1 cellular context compared by ENCODE assay signal in the genomic region with DNA sequence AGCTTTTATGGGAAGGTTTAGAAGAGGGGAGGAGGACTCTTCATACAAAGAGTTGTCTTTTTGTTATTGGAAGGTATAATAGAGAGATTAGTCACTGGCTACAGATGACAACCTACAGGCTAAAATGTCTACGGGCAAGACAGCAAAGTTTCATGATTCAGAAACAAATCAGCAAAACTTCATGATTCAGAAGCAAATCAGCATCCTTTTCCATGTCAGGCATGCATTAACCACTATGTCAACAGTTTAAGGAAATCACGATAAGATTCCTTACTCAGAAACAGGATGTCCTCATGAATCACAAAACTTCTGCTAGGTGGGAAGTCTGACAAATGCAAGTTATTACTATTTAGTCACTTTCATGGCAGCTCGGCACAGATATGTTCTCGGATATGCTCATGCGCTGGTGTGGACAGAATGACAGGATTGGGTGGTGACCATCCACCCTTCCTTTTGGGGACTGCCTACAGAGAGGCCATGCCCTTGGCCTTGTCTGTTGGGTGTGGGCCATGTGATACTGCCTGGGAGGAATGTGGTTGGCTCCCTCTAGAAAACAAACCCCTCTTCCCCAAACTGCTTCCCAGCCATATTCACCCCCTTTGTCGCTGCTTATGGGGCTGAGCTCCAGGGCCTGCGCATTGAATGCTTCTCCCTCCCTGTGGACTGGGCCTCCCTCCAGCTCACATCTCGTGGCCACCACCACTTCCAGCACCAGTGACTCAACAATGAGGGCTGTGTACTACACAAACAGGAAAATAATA.
A peak's percentile ranks its signal among the peaks of the same experiment; 100 is the strongest.
TF ChIP-seq lines count a peak whose summit lies in the region.

No MANE protein-coding gene starts in this region.

TF ChIP-seq in HepG2, 621 proteins besides CTCF, POLR2A, EP300 and RAD21 (continued from another document and continues in another):
- TF ChIP-seq, protein P1, sequence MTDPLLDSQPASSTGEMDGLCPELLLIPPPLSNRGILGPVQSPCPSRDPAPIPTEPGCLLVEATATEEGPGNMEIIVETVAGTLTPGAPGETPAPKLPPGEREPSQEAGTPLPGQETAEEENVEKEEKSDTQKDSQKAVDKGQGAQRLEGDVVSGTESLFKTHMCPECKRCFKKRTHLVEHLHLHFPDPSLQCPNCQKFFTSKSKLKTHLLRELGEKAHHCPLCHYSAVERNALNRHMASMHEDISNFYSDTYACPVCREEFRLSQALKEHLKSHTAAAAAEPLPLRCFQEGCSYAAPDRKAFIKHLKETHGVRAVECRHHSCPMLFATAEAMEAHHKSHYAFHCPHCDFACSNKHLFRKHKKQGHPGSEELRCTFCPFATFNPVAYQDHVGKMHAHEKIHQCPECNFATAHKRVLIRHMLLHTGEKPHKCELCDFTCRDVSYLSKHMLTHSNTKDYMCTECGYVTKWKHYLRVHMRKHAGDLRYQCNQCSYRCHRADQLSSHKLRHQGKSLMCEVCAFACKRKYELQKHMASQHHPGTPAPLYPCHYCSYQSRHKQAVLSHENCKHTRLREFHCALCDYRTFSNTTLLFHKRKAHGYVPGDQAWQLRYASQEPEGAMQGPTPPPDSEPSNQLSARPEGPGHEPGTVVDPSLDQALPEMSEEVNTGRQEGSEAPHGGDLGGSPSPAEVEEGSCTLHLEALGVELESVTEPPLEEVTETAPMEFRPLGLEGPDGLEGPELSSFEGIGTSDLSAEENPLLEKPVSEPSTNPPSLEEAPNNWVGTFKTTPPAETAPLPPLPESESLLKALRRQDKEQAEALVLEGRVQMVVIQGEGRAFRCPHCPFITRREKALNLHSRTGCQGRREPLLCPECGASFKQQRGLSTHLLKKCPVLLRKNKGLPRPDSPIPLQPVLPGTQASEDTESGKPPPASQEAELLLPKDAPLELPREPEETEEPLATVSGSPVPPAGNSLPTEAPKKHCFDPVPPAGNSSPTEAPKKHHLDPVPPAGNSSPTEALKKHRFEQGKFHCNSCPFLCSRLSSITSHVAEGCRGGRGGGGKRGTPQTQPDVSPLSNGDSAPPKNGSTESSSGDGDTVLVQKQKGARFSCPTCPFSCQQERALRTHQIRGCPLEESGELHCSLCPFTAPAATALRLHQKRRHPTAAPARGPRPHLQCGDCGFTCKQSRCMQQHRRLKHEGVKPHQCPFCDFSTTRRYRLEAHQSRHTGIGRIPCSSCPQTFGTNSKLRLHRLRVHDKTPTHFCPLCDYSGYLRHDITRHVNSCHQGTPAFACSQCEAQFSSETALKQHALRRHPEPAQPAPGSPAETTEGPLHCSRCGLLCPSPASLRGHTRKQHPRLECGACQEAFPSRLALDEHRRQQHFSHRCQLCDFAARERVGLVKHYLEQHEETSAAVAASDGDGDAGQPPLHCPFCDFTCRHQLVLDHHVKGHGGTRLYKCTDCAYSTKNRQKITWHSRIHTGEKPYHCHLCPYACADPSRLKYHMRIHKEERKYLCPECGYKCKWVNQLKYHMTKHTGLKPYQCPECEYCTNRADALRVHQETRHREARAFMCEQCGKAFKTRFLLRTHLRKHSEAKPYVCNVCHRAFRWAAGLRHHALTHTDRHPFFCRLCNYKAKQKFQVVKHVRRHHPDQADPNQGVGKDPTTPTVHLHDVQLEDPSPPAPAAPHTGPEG (CRISPR knock-in tag; IDR thresholded peaks at IDR 0.05) = no peak
- TF ChIP-seq, protein P2, sequence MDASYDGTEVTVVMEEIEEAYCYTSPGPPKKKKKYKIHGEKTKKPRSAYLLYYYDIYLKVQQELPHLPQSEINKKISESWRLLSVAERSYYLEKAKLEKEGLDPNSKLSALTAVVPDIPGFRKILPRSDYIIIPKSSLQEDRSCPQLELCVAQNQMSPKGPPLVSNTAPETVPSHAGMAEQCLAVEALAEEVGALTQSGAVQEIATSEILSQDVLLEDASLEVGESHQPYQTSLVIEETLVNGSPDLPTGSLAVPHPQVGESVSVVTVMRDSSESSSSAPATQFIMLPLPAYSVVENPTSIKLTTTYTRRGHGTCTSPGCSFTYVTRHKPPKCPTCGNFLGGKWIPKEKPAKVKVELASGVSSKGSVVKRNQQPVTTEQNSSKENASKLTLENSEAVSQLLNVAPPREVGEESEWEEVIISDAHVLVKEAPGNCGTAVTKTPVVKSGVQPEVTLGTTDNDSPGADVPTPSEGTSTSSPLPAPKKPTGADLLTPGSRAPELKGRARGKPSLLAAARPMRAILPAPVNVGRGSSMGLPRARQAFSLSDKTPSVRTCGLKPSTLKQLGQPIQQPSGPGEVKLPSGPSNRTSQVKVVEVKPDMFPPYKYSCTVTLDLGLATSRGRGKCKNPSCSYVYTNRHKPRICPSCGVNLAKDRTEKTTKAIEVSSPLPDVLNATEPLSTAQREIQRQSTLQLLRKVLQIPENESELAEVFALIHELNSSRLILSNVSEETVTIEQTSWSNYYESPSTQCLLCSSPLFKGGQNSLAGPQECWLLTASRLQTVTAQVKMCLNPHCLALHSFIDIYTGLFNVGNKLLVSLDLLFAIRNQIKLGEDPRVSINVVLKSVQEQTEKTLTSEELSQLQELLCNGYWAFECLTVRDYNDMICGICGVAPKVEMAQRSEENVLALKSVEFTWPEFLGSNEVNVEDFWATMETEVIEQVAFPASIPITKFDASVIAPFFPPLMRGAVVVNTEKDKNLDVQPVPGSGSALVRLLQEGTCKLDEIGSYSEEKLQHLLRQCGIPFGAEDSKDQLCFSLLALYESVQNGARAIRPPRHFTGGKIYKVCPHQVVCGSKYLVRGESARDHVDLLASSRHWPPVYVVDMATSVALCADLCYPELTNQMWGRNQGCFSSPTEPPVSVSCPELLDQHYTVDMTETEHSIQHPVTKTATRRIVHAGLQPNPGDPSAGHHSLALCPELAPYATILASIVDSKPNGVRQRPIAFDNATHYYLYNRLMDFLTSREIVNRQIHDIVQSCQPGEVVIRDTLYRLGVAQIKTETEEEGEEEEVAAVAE (CRISPR knock-in tag; IDR thresholded peaks at IDR 0.05; ENCODE audit: borderline replicate concordance) = no peak
- no peak for TF ChIP-seq KDM5B (CRISPR knock-in tag; IDR thresholded peaks at IDR 0.05; ENCODE audit: borderline replicate concordance)
- TF ChIP-seq MTA1 (CRISPR knock-in tag; IDR thresholded peaks at IDR 0.05; ENCODE audit: borderline replicate concordance) = peak; percentile 36; the same call in 1 of the 2 replicates
- no peak for TF ChIP-seq KAT7 (CRISPR knock-in tag; IDR thresholded peaks at IDR 0.05; ENCODE audit: borderline replicate concordance)
- TF ChIP-seq ZNF543 (CRISPR knock-in tag; IDR thresholded peaks at IDR 0.05) = no peak
- no peak for TF ChIP-seq ETV6 (CRISPR knock-in tag; conservative IDR thresholded peaks at IDR 0.05)
- no peak for TF ChIP-seq CREB1 (IDR thresholded peaks at IDR 0.05)
- TF ChIP-seq CREB1 (CRISPR knock-in tag; IDR thresholded peaks at IDR 0.05) = peak; percentile 55; the same call in 1 of the 2 replicates
- TF ChIP-seq, protein P3, sequence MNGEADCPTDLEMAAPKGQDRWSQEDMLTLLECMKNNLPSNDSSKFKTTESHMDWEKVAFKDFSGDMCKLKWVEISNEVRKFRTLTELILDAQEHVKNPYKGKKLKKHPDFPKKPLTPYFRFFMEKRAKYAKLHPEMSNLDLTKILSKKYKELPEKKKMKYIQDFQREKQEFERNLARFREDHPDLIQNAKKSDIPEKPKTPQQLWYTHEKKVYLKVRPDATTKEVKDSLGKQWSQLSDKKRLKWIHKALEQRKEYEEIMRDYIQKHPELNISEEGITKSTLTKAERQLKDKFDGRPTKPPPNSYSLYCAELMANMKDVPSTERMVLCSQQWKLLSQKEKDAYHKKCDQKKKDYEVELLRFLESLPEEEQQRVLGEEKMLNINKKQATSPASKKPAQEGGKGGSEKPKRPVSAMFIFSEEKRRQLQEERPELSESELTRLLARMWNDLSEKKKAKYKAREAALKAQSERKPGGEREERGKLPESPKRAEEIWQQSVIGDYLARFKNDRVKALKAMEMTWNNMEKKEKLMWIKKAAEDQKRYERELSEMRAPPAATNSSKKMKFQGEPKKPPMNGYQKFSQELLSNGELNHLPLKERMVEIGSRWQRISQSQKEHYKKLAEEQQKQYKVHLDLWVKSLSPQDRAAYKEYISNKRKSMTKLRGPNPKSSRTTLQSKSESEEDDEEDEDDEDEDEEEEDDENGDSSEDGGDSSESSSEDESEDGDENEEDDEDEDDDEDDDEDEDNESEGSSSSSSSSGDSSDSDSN (CRISPR knock-in tag; IDR thresholded peaks at IDR 0.05) = no peak
- TF ChIP-seq GTF3A (CRISPR knock-in tag; conservative IDR thresholded peaks at IDR 0.05) = no peak
- no peak for TF ChIP-seq POLR2AphosphoS5 (IDR thresholded peaks at IDR 0.05; ENCODE audit: low read depth, low read length)
- no peak for TF ChIP-seq HNF4G (IDR thresholded peaks at IDR 0.05; ENCODE audit: borderline replicate concordance, low read depth, low read length)
- no peak for TF ChIP-seq HNF4G (CRISPR knock-in tag; IDR thresholded peaks at IDR 0.05; ENCODE audit: borderline replicate concordance, low read depth)
- 0 out of 2 replicates have a peak, but pooled peaks have one; percentile 19 for TF ChIP-seq ZNF441 (CRISPR knock-in tag; IDR thresholded peaks at IDR 0.05; ENCODE audit: borderline replicate concordance)
- TF ChIP-seq LCORL (IDR thresholded peaks at IDR 0.05) = no peak
- no peak for TF ChIP-seq LCORL (CRISPR knock-in tag; IDR thresholded peaks at IDR 0.05)
- TF ChIP-seq, protein P4, sequence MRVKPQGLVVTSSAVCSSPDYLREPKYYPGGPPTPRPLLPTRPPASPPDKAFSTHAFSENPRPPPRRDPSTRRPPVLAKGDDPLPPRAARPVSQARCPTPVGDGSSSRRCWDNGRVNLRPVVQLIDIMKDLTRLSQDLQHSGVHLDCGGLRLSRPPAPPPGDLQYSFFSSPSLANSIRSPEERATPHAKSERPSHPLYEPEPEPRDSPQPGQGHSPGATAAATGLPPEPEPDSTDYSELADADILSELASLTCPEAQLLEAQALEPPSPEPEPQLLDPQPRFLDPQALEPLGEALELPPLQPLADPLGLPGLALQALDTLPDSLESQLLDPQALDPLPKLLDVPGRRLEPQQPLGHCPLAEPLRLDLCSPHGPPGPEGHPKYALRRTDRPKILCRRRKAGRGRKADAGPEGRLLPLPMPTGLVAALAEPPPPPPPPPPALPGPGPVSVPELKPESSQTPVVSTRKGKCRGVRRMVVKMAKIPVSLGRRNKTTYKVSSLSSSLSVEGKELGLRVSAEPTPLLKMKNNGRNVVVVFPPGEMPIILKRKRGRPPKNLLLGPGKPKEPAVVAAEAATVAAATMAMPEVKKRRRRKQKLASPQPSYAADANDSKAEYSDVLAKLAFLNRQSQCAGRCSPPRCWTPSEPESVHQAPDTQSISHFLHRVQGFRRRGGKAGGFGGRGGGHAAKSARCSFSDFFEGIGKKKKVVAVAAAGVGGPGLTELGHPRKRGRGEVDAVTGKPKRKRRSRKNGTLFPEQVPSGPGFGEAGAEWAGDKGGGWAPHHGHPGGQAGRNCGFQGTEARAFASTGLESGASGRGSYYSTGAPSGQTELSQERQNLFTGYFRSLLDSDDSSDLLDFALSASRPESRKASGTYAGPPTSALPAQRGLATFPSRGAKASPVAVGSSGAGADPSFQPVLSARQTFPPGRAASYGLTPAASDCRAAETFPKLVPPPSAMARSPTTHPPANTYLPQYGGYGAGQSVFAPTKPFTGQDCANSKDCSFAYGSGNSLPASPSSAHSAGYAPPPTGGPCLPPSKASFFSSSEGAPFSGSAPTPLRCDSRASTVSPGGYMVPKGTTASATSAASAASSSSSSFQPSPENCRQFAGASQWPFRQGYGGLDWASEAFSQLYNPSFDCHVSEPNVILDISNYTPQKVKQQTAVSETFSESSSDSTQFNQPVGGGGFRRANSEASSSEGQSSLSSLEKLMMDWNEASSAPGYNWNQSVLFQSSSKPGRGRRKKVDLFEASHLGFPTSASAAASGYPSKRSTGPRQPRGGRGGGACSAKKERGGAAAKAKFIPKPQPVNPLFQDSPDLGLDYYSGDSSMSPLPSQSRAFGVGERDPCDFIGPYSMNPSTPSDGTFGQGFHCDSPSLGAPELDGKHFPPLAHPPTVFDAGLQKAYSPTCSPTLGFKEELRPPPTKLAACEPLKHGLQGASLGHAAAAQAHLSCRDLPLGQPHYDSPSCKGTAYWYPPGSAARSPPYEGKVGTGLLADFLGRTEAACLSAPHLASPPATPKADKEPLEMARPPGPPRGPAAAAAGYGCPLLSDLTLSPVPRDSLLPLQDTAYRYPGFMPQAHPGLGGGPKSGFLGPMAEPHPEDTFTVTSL (CRISPR knock-in tag; IDR thresholded peaks at IDR 0.05; ENCODE audit: borderline replicate concordance) = 0 out of 2 replicates have a peak, but pooled peaks have one; percentile 4
- TF ChIP-seq, protein P5, sequence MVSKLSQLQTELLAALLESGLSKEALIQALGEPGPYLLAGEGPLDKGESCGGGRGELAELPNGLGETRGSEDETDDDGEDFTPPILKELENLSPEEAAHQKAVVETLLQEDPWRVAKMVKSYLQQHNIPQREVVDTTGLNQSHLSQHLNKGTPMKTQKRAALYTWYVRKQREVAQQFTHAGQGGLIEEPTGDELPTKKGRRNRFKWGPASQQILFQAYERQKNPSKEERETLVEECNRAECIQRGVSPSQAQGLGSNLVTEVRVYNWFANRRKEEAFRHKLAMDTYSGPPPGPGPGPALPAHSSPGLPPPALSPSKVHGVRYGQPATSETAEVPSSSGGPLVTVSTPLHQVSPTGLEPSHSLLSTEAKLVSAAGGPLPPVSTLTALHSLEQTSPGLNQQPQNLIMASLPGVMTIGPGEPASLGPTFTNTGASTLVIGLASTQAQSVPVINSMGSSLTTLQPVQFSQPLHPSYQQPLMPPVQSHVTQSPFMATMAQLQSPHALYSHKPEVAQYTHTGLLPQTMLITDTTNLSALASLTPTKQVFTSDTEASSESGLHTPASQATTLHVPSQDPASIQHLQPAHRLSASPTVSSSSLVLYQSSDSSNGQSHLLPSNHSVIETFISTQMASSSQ (IDR thresholded peaks at IDR 0.05; ENCODE audit: low read depth) = no peak
- TF ChIP-seq, protein P5 (CRISPR knock-in tag; IDR thresholded peaks at IDR 0.05; ENCODE audit: borderline replicate concordance) = 0 out of 2 replicates have a peak, but pooled peaks have one; percentile 21
- TF ChIP-seq, protein P6, sequence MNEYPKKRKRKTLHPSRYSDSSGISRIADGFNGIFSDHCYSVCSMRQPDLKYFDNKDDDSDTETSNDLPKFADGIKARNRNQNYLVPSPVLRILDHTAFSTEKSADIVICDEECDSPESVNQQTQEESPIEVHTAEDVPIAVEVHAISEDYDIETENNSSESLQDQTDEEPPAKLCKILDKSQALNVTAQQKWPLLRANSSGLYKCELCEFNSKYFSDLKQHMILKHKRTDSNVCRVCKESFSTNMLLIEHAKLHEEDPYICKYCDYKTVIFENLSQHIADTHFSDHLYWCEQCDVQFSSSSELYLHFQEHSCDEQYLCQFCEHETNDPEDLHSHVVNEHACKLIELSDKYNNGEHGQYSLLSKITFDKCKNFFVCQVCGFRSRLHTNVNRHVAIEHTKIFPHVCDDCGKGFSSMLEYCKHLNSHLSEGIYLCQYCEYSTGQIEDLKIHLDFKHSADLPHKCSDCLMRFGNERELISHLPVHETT (CRISPR knock-in tag; conservative IDR thresholded peaks at IDR 0.05) = no peak
